8 cellular contexts compared by ENCODE assay signal in the genomic region with DNA sequence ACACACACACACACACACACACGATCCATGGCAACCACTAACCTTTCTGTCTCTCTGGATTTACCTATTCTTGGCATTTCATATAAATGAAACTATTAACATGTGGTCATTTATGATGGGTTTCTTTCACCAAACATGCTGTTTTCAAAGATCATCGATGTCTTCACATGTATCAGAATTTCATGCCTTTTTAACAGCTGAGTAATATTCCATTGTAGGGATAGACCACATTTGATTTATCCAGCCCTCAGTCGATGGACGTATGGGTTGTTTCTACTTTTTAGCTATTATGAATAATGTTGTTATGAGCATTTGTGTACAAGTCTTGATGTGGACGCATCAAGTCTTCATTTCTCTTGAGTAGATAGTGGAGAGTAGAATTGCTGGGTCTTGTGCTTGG.
"Had no signal": no experiment of that assay in that cellular context is flagged by ENCODE, and none has a peak within 500 bp of the region (broad histone marks: within the 10 kb centered on the region; RNA-seq: fewer than 3 reads in every experiment).

No MANE protein-coding gene starts in this region.

- H3K27ac ChIP-seq: GM23248, KMS-11 had no signal

- H3K9ac ChIP-seq: GM23248, KMS-11 had no signal

- FAIRE-seq: HTR-8/SVneo had no signal

- H3K4me2 ChIP-seq: KMS-11 had no signal

- H3K4me1 ChIP-seq: HAP-1 had no signal

- H2AFZ ChIP-seq: GM23248 had no signal

- H3K36me3 ChIP-seq: HAP-1 had no signal

- DNase-seq: GM23248, GOT3, H7, IMR-90, KBM-7 had no signal

- H3K4me3 ChIP-seq: GM23248, HAP-1 had no signal

- H3K9me3 ChIP-seq: HAP-1 had no signal
